In the genomic region with DNA sequence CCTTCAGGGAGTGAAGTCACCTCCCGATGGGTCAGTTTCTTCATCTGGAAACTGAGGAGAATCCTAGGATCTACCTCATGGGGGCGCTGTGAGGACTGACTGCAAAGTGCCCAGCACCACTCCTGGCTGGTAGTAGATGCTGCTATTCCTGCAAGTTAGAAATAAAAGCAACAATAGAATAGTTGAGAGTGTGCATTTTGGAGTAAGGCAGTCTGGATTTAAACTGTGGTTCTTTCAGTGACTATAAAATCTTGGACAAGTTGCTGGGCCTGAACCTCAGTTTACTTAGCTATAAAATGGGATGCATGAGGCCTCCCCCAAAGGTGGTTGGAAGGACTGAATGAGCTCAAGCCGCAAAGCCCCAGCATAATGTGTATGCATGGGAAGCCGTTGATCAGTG, we compare ENCODE assay signal across 9 cellular contexts.
DNase-seq lines count a peak whose midpoint lies in the region; ATAC-seq and TF ChIP-seq lines count a peak whose summit lies in the region.
"Had no signal": no experiment of that assay in that cellular context is flagged by ENCODE, and none has a peak within 500 bp of the region (broad histone marks: within the 10 kb centered on the region; RNA-seq: fewer than 3 reads in every experiment).

No MANE protein-coding gene starts in this region.

- no TSS peak for BruUV-seq in Caco-2 (replicated peaks; lab: Mats Ljungman, UMichigan)

- TF ChIP-seq CTCF in Caco-2 (IDR thresholded peaks at IDR 0.05; ENCODE audit: insufficient read depth in 1 of 2, low read depth in 1 of 2, low read length in 1 of 2, severe bottlenecking in 1 of 2, unreplicated experiment in 1 of 2) (peak; percentile 19 to 22), lower lobe of right lung (IDR thresholded peaks at IDR 0.05) (peak; percentile 34), coronary artery (IDR thresholded peaks at IDR 0.05) (no peak)

- H3K36me3 ChIP-seq in Caco-2 (ENCODE audit: control insufficient read depth, insufficient read depth, low read length), result no peaks in the 10 kb centered on the region
- no peaks in the 10 kb centered on the region for H3K36me3 ChIP-seq in lower lobe of right lung

- no peak overlapping the region for H3K27ac ChIP-seq in lower lobe of right lung
- H3K27ac ChIP-seq in coronary artery, result no peak overlapping the region
- H3K27ac ChIP-seq: SK-N-MC had no signal

- H3K4me3 Mint-ChIP-seq in Caco-2 (ENCODE audit: unreplicated experiment), result no peak overlapping the region

- no peaks in the 10 kb centered on the region for H3K9me3 Mint-ChIP-seq in Caco-2 (ENCODE audit: unreplicated experiment)

- POLR2A ChIA-PET in Caco-2 (lab: Charles Lee), result no interaction called here

- intact Hi-C loops in Caco-2 (cut with micrococcal nuclease; ENCODE audit: unreplicated experiment) (no loop called here), lower lobe of right lung (cut with DNase I) (no loop called here)

- H3K27ac Mint-ChIP-seq in Caco-2 (ENCODE audit: unreplicated experiment), result peak overlapping the region; percentile 76

- peak; percentile 74 to 81 for ATAC-seq in lower lobe of right lung
- no peak for ATAC-seq in HG02798 (IDR thresholded peaks at IDR 0.05; ENCODE audit: poor library complexity, unreplicated experiment)
- ATAC-seq in GM21528 (IDR thresholded peaks at IDR 0.05; ENCODE audit: low FRiP score, unreplicated experiment), result no peak
- no peak for ATAC-seq in HG02678 (IDR thresholded peaks at IDR 0.05; ENCODE audit: unreplicated experiment)

- H3K4me3 ChIP-seq in Caco-2 (ENCODE audit: low read depth, low read length) (no peak overlapping the region), lower lobe of right lung (no peak overlapping the region), coronary artery (no peak overlapping the region)
- H3K4me3 ChIP-seq: SK-N-MC had no signal

- DNase-seq in Caco-2 (peak; percentile 31 to 36), LHCN-M2 (ENCODE audit: low read depth) (peak; percentile 13), lower lobe of right lung (no peak), coronary artery (ENCODE audit: low spot score) (no peak)
- DNase-seq in activated T-cell treated with anti-CD3 and anti-CD28 coated beads, Interleukin-2, amount 50 U/mL, for 48 hours, result peak; percentile 41 to 53

- no peaks in the 10 kb centered on the region for H3K36me3 Mint-ChIP-seq in Caco-2 (ENCODE audit: insufficient read depth, unreplicated experiment)

- peaks cover 21% of the 10 kb centered on the region for H3K4me1 Mint-ChIP-seq in Caco-2 (ENCODE audit: low read depth, unreplicated experiment)

- H3K27me3 ChIP-seq in Caco-2 (replicated peaks; ENCODE audit: control insufficient read depth, insufficient read depth, low read length) (no peaks in the 10 kb centered on the region), lower lobe of right lung (ENCODE audit: low read depth) (no peaks in the 10 kb centered on the region)

- CTCF ChIA-PET in Caco-2 (lab: Charles Lee), result interaction anchor here (1.0 kb wide), 1 partner anchor 10 kb away, joined by 3 read pairs; no protein-coding TSS in a partner anchor

- no peaks in the 10 kb centered on the region; the same call in 1 of the 2 replicates for H3K9me3 ChIP-seq in Caco-2
- H3K9me3 ChIP-seq in lower lobe of right lung, result no peaks in the 10 kb centered on the region

- H3K4me1 ChIP-seq in Caco-2 (peaks cover 2% of the 10 kb centered on the region; the same call in 1 of the 2 replicates), lower lobe of right lung (no peaks in the 10 kb centered on the region)

- no peaks in the 10 kb centered on the region for H3K27me3 Mint-ChIP-seq in Caco-2 (ENCODE audit: insufficient read depth, unreplicated experiment)

Comparison
In these comparisons a context has a peak if more than half of its experiments do, and no peak if none do; other contexts are left out.
1. DNase-seq: peak in Caco-2 (2 of 2), LHCN-M2 (single experiment) and activated T-cell treated with anti-CD3 and anti-CD28 coated beads, Interleukin-2, amount 50 U/mL, for 48 hours (2 of 2); none in lower lobe of right lung (single experiment) and coronary artery (single experiment).
2. ATAC-seq: peak in lower lobe of right lung (2 of 2); none in HG02798 (single experiment), GM21528 (single experiment) and HG02678 (single experiment).